14 cellular contexts compared by ENCODE assay signal in genomic region chr20:57996465-57996864, GRCh38.
"Had no signal": no experiment of that assay in that cellular context is flagged by ENCODE, and none has a peak within 500 bp of the region (broad histone marks: within the 10 kb centered on the region; RNA-seq: fewer than 3 reads in every experiment).

No MANE protein-coding gene starts in this region.

- H3K4me1 Mint-ChIP-seq: activated naive CD8-positive, alpha-beta T cell treated with anti-CD3 and anti-CD28 coated beads, Interleukin-2, amount 10 ng/mL, durations not matched to agents 7 days and 5 days had no signal

- DNase-seq: activated CD4-positive, alpha-beta T cell treated with anti-CD3 and anti-CD28 coated beads, Interleukin-2, amount 50 U/mL, for 1 hour; activated gamma-delta T cell; activated naive CD8-positive, alpha-beta T cell treated with anti-CD3 and anti-CD28 coated beads, Interleukin-2, amount 10 ng/mL, durations not matched to agents 7 days and 5 days; activated T-cell treated with anti-CD3 and anti-CD28 coated beads, Interleukin-2, amount 50 U/mL, for 1 hour; anterior cingulate cortex; head of caudate nucleus; nephron progenitor cell; stimulated activated CD4-positive, alpha-beta T cell treated with anti-CD3 and anti-CD28 coated beads, Interleukin-4, amount 100 ng/mL, for 4 hours; stimulated activated naive CD8-positive, alpha-beta T cell treated with anti-CD3 and anti-CD28 coated beads, Interleukin-15, amount 100 ng/mL, for 72 hours; testis had no signal

- H3K27me3 ChIP-seq: breast epithelium, pancreas, testis had no signal

- H3K27ac ChIP-seq: esophagus muscularis mucosa, pancreas, testis had no signal

- FAIRE-seq: endometrium, pancreas had no signal

- H3K9me3 ChIP-seq: breast epithelium, esophagus muscularis mucosa, pancreas, testis had no signal

- H3K9me3 Mint-ChIP-seq: activated naive CD8-positive, alpha-beta T cell treated with anti-CD3 and anti-CD28 coated beads, Interleukin-2, amount 10 ng/mL, durations not matched to agents 7 days and 5 days; nephron progenitor cell; stimulated activated naive CD8-positive, alpha-beta T cell treated with anti-CD3 and anti-CD28 coated beads, Interleukin-15, amount 100 ng/mL, for 72 hours had no signal

- ATAC-seq: pancreas had no signal

- H3K4me3 ChIP-seq: breast epithelium, esophagus muscularis mucosa, pancreas, testis had no signal

- H3K36me3 ChIP-seq: breast epithelium, esophagus muscularis mucosa, pancreas had no signal

- H3K4me3 Mint-ChIP-seq: activated naive CD8-positive, alpha-beta T cell treated with anti-CD3 and anti-CD28 coated beads, Interleukin-2, amount 10 ng/mL, durations not matched to agents 7 days and 5 days; nephron progenitor cell; stimulated activated naive CD8-positive, alpha-beta T cell treated with anti-CD3 and anti-CD28 coated beads, Interleukin-15, amount 100 ng/mL, for 72 hours had no signal

- H3K27ac Mint-ChIP-seq: activated naive CD8-positive, alpha-beta T cell treated with anti-CD3 and anti-CD28 coated beads, Interleukin-2, amount 10 ng/mL, durations not matched to agents 7 days and 5 days; nephron progenitor cell; stimulated activated naive CD8-positive, alpha-beta T cell treated with anti-CD3 and anti-CD28 coated beads, Interleukin-15, amount 100 ng/mL, for 72 hours had no signal

- H3K36me3 Mint-ChIP-seq: activated naive CD8-positive, alpha-beta T cell treated with anti-CD3 and anti-CD28 coated beads, Interleukin-2, amount 10 ng/mL, durations not matched to agents 7 days and 5 days had no signal
